Comparison of ENCODE assay signal across 1 cellular context in genomic region chr5:172088801-172089200, GRCh38.
TF ChIP-seq lines count a peak whose summit lies in the region.

No MANE protein-coding gene starts in this region.

TF ChIP-seq in GM23338, 12 proteins besides CTCF, POLR2A, EP300 and RAD21 (continued from another document):
- TF ChIP-seq ZNF462 (CRISPR knock-in tag; IDR thresholded peaks at IDR 0.05) (no peak), EZH2 (IDR thresholded peaks at IDR 0.05; ENCODE audit: low read depth, unreplicated experiment) (no peak), ZNF331 (CRISPR knock-in tag; IDR thresholded peaks at IDR 0.05; ENCODE audit: low read depth) (no peak), JUNB (IDR thresholded peaks at IDR 0.05; ENCODE audit: unreplicated experiment) (no peak), EZH2phosphoT487 (IDR thresholded peaks at IDR 0.05; ENCODE audit: unreplicated experiment) (no peak), STAT1 (IDR thresholded peaks at IDR 0.05; ENCODE audit: unreplicated experiment) (no peak), CREB1 (CRISPR knock-in tag; IDR thresholded peaks at IDR 0.05; ENCODE audit: low read depth) (no peak)
- TF ChIP-seq, protein P1, sequence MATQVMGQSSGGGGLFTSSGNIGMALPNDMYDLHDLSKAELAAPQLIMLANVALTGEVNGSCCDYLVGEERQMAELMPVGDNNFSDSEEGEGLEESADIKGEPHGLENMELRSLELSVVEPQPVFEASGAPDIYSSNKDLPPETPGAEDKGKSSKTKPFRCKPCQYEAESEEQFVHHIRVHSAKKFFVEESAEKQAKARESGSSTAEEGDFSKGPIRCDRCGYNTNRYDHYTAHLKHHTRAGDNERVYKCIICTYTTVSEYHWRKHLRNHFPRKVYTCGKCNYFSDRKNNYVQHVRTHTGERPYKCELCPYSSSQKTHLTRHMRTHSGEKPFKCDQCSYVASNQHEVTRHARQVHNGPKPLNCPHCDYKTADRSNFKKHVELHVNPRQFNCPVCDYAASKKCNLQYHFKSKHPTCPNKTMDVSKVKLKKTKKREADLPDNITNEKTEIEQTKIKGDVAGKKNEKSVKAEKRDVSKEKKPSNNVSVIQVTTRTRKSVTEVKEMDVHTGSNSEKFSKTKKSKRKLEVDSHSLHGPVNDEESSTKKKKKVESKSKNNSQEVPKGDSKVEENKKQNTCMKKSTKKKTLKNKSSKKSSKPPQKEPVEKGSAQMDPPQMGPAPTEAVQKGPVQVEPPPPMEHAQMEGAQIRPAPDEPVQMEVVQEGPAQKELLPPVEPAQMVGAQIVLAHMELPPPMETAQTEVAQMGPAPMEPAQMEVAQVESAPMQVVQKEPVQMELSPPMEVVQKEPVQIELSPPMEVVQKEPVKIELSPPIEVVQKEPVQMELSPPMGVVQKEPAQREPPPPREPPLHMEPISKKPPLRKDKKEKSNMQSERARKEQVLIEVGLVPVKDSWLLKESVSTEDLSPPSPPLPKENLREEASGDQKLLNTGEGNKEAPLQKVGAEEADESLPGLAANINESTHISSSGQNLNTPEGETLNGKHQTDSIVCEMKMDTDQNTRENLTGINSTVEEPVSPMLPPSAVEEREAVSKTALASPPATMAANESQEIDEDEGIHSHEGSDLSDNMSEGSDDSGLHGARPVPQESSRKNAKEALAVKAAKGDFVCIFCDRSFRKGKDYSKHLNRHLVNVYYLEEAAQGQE (IDR thresholded peaks at IDR 0.05; ENCODE audit: unreplicated experiment) = no peak
TF ChIP-seq in GM23338: peak in this region for 0.
